Comparison of ENCODE assay signal across 8 cellular contexts in the genomic region with DNA sequence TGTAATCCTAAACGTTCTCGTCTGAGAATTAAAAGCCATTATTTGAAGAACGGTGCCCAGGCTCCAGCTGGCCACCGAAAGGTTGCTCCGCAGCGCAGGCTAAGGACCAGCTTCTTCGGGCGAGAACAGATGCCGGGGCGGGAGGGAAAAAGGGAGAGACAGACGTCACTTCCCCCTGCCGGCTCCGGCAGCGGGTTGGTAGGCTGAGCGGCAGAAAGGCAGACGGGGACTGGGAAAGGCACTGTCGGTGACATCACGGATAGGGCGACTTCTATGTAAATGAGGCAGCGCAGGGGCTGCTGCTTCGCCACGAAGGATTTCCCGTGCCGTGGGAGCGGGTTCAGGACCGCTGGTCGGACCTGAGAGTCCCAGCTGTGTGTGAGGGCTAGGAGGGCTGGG.
DNase-seq lines count a peak whose midpoint lies in the region; ATAC-seq and TF ChIP-seq lines count a peak whose summit lies in the region.
"Not testable (repeated sequence)": the region's sequence is repeated elsewhere in the genome, so short reads cannot be mapped to it uniquely, and the experiment has no call there.

No MANE protein-coding gene starts in this region.

- H3K4me3 ChIP-seq in BJ (ENCODE audit: low read depth, low read length) (peak overlapping the region; percentile 31), ectodermal cell (ENCODE audit: insufficient read depth, low read depth, low read length) (peak overlapping the region; percentile 20)

- ATAC-seq in GM21390 (IDR thresholded peaks at IDR 0.05; ENCODE audit: unreplicated experiment) = peak; percentile 57
- peak; percentile 48 for ATAC-seq in activated CD8-positive, alpha-beta memory T cell treated with anti-CD3 and anti-CD28 coated beads, Interleukin-2, amount 10 ng/mL, durations not matched to agents 7 days and 5 days

- 0 to 1% methylated on average over 17 to 22 of the region's 27 CpGs for WGBS in ectodermal cell, 2 experiments

- peaks cover 15% of the 10 kb centered on the region for H3K4me1 Mint-ChIP-seq in activated CD8-positive, alpha-beta memory T cell treated with anti-CD3 and anti-CD28 coated beads, Interleukin-2, amount 10 ng/mL, durations not matched to agents 7 days and 5 days

- H3K27ac ChIP-seq in ectodermal cell (ENCODE audit: insufficient read depth, low read depth, low read length, poor library complexity, severe bottlenecking) = not testable (repeated sequence)

- TF ChIP-seq EP300 in Ishikawa (IDR thresholded peaks at IDR 0.05; ENCODE audit: borderline replicate concordance) = not testable (repeated sequence)

- TF ChIP-seq CTCF in BJ (IDR thresholded peaks at IDR 0.05; ENCODE audit: insufficient read depth, low read depth, low read length) = not testable (repeated sequence)

- H3K27me3 ChIP-seq in BJ (ENCODE audit: control insufficient read depth, insufficient read depth, low read length); ectodermal cell (ENCODE audit: control insufficient read depth, insufficient read depth, low read length, poor library complexity, severe bottlenecking): not testable (repeated sequence)

- peak overlapping the region; percentile 69 for H3K4me3 Mint-ChIP-seq in activated CD8-positive, alpha-beta memory T cell treated with anti-CD3 and anti-CD28 coated beads, Interleukin-2, amount 10 ng/mL, durations not matched to agents 7 days and 5 days

- TF ChIP-seq RAD21 in Ishikawa (IDR thresholded peaks at IDR 0.05; ENCODE audit: low read depth) = not testable (repeated sequence)

- H3K27ac Mint-ChIP-seq in activated CD8-positive, alpha-beta memory T cell treated with anti-CD3 and anti-CD28 coated beads, Interleukin-2, amount 10 ng/mL, durations not matched to agents 7 days and 5 days = peak overlapping the region; percentile 87

- CTCF ChIA-PET in BJ (lab: Yijun Ruan, JAX) = not testable (repeated sequence)
- CTCF ChIA-PET in activated CD8-positive, alpha-beta memory T cell treated with anti-CD3 and anti-CD28 coated beads, Interleukin-2, amount 10 ng/mL, durations not matched to agents 7 days and 5 days (lab: Charles Lee) = interaction anchor here (1.7 kb wide), 1 partner anchor 11 kb away, joined by 4 read pairs; no protein-coding TSS in a partner anchor

- H3K36me3 Mint-ChIP-seq in activated CD8-positive, alpha-beta memory T cell treated with anti-CD3 and anti-CD28 coated beads, Interleukin-2, amount 10 ng/mL, durations not matched to agents 7 days and 5 days = not testable (repeated sequence)

- POLR2A ChIA-PET in BJ (lab: Charles Lee) = interaction anchor here (1.0 kb wide), 1 partner anchor 11 kb away, joined by 6 read pairs; no protein-coding TSS in a partner anchor

- H3K36me3 ChIP-seq in BJ (ENCODE audit: control insufficient read depth, insufficient read depth, low read length); ectodermal cell (ENCODE audit: control insufficient read depth, insufficient read depth, low read length): not testable (repeated sequence)

- not testable (repeated sequence) for H3K27me3 Mint-ChIP-seq in activated CD8-positive, alpha-beta memory T cell treated with anti-CD3 and anti-CD28 coated beads, Interleukin-2, amount 10 ng/mL, durations not matched to agents 7 days and 5 days

- H3K4me1 ChIP-seq in ectodermal cell (ENCODE audit: control insufficient read depth, insufficient read depth, low read length) = not testable (repeated sequence)

- H3K9me3 ChIP-seq in ectodermal cell (ENCODE audit: control insufficient read depth, low read length) = not testable (repeated sequence)

- not testable (repeated sequence) for DNase-seq in BJ (ENCODE audit: low read depth)
- DNase-seq in OCI-M1 (lab: John Stamatoyannopoulos, UW) (peak; percentile 92), lung microvascular endothelial cell (ENCODE audit: low read depth in 2 of 2) (peak; percentile 78 to 85)
- peak; percentile 92 for DNase-seq in activated CD8-positive, alpha-beta memory T cell treated with anti-CD3 and anti-CD28 coated beads, Interleukin-2, amount 10 ng/mL, durations not matched to agents 7 days and 5 days
- DNase-seq in stimulated activated CD4-positive, alpha-beta T cell treated with anti-CD3 and anti-CD28 coated beads, Interleukin-2, amount 100 ng/mL, for 48 hours = peak; percentile 61 to 63

- H3K9me3 Mint-ChIP-seq in activated CD8-positive, alpha-beta memory T cell treated with anti-CD3 and anti-CD28 coated beads, Interleukin-2, amount 10 ng/mL, durations not matched to agents 7 days and 5 days (ENCODE audit: low read depth) = not testable (repeated sequence)

TF ChIP-seq in Ishikawa, 13 proteins besides CTCF, POLR2A, EP300 and RAD21:
- peak; percentile 49; the same call in 1 of the 2 replicates for TF ChIP-seq CREB1 (IDR thresholded peaks at IDR 0.05; ENCODE audit: low read depth)
- TF ChIP-seq, protein P1, sequence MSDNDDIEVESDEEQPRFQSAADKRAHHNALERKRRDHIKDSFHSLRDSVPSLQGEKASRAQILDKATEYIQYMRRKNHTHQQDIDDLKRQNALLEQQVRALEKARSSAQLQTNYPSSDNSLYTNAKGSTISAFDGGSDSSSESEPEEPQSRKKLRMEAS (IDR thresholded peaks at IDR 0.05) = 0 out of 2 replicates have a peak, but pooled peaks have one; percentile 21
